In genomic region chr2:128260239-128261138, GRCh38 we compare ENCODE assay signal across 1 cellular context.
TF ChIP-seq lines count a peak whose summit lies in the region.

No MANE protein-coding gene starts in this region.

TF ChIP-seq in WTC11, 78 proteins besides CTCF, POLR2A, EP300 and RAD21 (continued from another document and continues in another):
- TF ChIP-seq, protein P1, sequence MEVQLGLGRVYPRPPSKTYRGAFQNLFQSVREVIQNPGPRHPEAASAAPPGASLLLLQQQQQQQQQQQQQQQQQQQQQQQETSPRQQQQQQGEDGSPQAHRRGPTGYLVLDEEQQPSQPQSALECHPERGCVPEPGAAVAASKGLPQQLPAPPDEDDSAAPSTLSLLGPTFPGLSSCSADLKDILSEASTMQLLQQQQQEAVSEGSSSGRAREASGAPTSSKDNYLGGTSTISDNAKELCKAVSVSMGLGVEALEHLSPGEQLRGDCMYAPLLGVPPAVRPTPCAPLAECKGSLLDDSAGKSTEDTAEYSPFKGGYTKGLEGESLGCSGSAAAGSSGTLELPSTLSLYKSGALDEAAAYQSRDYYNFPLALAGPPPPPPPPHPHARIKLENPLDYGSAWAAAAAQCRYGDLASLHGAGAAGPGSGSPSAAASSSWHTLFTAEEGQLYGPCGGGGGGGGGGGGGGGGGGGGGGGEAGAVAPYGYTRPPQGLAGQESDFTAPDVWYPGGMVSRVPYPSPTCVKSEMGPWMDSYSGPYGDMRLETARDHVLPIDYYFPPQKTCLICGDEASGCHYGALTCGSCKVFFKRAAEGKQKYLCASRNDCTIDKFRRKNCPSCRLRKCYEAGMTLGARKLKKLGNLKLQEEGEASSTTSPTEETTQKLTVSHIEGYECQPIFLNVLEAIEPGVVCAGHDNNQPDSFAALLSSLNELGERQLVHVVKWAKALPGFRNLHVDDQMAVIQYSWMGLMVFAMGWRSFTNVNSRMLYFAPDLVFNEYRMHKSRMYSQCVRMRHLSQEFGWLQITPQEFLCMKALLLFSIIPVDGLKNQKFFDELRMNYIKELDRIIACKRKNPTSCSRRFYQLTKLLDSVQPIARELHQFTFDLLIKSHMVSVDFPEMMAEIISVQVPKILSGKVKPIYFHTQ (CRISPR knock-in tag; IDR thresholded peaks at IDR 0.05), result no peak
- TF ChIP-seq CDX4 (CRISPR knock-in tag; IDR thresholded peaks at IDR 0.05; ENCODE audit: borderline replicate concordance), result no peak
- peak; percentile 91 for TF ChIP-seq ZNF423 (CRISPR knock-in tag; IDR thresholded peaks at IDR 0.05)
- TF ChIP-seq PRDM15 (CRISPR knock-in tag; IDR thresholded peaks at IDR 0.05), result no peak
- TF ChIP-seq, protein P2, sequence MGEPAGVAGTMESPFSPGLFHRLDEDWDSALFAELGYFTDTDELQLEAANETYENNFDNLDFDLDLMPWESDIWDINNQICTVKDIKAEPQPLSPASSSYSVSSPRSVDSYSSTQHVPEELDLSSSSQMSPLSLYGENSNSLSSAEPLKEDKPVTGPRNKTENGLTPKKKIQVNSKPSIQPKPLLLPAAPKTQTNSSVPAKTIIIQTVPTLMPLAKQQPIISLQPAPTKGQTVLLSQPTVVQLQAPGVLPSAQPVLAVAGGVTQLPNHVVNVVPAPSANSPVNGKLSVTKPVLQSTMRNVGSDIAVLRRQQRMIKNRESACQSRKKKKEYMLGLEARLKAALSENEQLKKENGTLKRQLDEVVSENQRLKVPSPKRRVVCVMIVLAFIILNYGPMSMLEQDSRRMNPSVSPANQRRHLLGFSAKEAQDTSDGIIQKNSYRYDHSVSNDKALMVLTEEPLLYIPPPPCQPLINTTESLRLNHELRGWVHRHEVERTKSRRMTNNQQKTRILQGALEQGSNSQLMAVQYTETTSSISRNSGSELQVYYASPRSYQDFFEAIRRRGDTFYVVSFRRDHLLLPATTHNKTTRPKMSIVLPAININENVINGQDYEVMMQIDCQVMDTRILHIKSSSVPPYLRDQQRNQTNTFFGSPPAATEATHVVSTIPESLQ (CRISPR knock-in tag; IDR thresholded peaks at IDR 0.05), result no peak
- TF ChIP-seq OVOL2 (CRISPR knock-in tag; IDR thresholded peaks at IDR 0.05; ENCODE audit: borderline replicate concordance), result no peak
- no peak for TF ChIP-seq NR3C1 (CRISPR knock-in tag; conservative IDR thresholded peaks at IDR 0.05; ENCODE audit: low read depth)
- TF ChIP-seq, protein P3, sequence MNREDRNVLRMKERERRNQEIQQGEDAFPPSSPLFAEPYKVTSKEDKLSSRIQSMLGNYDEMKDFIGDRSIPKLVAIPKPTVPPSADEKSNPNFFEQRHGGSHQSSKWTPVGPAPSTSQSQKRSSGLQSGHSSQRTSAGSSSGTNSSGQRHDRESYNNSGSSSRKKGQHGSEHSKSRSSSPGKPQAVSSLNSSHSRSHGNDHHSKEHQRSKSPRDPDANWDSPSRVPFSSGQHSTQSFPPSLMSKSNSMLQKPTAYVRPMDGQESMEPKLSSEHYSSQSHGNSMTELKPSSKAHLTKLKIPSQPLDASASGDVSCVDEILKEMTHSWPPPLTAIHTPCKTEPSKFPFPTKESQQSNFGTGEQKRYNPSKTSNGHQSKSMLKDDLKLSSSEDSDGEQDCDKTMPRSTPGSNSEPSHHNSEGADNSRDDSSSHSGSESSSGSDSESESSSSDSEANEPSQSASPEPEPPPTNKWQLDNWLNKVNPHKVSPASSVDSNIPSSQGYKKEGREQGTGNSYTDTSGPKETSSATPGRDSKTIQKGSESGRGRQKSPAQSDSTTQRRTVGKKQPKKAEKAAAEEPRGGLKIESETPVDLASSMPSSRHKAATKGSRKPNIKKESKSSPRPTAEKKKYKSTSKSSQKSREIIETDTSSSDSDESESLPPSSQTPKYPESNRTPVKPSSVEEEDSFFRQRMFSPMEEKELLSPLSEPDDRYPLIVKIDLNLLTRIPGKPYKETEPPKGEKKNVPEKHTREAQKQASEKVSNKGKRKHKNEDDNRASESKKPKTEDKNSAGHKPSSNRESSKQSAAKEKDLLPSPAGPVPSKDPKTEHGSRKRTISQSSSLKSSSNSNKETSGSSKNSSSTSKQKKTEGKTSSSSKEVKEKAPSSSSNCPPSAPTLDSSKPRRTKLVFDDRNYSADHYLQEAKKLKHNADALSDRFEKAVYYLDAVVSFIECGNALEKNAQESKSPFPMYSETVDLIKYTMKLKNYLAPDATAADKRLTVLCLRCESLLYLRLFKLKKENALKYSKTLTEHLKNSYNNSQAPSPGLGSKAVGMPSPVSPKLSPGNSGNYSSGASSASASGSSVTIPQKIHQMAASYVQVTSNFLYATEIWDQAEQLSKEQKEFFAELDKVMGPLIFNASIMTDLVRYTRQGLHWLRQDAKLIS (CRISPR knock-in tag; IDR thresholded peaks at IDR 0.05; ENCODE audit: borderline replicate concordance), result no peak
- TF ChIP-seq FOXP1 (CRISPR knock-in tag; IDR thresholded peaks at IDR 0.05; ENCODE audit: borderline replicate concordance), result no peak; the same call in 1 of the 2 replicates
- no peak for TF ChIP-seq ZBTB21 (CRISPR knock-in tag; IDR thresholded peaks at IDR 0.05; ENCODE audit: borderline replicate concordance)
- TF ChIP-seq ZNF396 (CRISPR knock-in tag; IDR thresholded peaks at IDR 0.05; ENCODE audit: borderline replicate concordance), result no peak
- TF ChIP-seq FOXK1 (CRISPR knock-in tag; IDR thresholded peaks at IDR 0.05), result no peak
- TF ChIP-seq, protein P4, sequence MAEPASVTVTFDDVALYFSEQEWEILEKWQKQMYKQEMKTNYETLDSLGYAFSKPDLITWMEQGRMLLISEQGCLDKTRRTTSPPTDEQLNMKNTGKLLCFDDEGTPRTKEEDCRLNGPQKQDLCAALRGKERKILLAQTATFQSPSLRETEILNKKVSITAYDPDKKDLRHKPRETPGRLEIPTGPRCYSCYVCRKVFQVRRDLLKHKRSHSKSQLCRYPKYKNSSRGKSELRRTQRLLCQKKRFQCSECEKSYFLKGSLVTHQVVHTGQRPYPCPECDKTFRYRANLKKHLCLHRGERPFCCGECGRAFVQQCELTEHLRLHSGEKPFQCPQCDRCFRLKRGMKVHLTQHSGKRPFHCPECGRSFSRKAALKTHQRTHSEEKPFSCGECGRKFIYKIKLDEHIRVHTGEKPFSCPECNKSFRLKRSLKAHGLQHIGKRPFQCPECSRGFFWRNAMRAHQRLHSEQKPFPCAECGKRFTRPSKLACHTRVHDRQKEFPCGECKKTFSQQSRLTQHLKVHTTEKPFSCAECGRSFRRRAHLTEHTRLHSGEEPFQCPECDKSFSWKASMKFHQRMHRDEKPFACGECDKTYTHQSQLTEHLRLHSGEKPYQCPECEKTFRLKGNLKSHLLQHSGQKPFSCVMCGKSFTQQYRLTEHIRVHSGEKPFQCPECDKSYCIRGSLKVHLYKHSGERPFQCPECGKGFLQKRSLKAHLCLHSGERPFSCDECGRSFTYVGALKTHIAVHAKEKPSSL (CRISPR knock-in tag; conservative IDR thresholded peaks at IDR 0.05), result no peak
- no peak for TF ChIP-seq JAZF1 (CRISPR knock-in tag; IDR thresholded peaks at IDR 0.05)
- TF ChIP-seq CBFB (CRISPR knock-in tag; IDR thresholded peaks at IDR 0.05; ENCODE audit: low read depth), result no peak
- no peak for TF ChIP-seq MXD4 (CRISPR knock-in tag; IDR thresholded peaks at IDR 0.05; ENCODE audit: borderline replicate concordance)
- peak; percentile 84 for TF ChIP-seq GTF2I (CRISPR knock-in tag; conservative IDR thresholded peaks at IDR 0.05)
- TF ChIP-seq NFYB (CRISPR knock-in tag; conservative IDR thresholded peaks at IDR 0.05; ENCODE audit: low read depth), result no peak
- TF ChIP-seq TCF7 (CRISPR knock-in tag; IDR thresholded peaks at IDR 0.05; ENCODE audit: low read depth), result no peak
- no peak for TF ChIP-seq NR2C2 (CRISPR knock-in tag; IDR thresholded peaks at IDR 0.05)
- no peak for TF ChIP-seq ATF1 (CRISPR knock-in tag; IDR thresholded peaks at IDR 0.05)
- TF ChIP-seq SOX15 (CRISPR knock-in tag; IDR thresholded peaks at IDR 0.05), result no peak
- no peak for TF ChIP-seq TEAD4 (CRISPR knock-in tag; IDR thresholded peaks at IDR 0.05)
- TF ChIP-seq NR1H2 (CRISPR knock-in tag; IDR thresholded peaks at IDR 0.05), result no peak
- no peak for TF ChIP-seq IRF2 (CRISPR knock-in tag; IDR thresholded peaks at IDR 0.05; ENCODE audit: borderline replicate concordance, low read depth)
- no peak for TF ChIP-seq EMX1 (CRISPR knock-in tag; IDR thresholded peaks at IDR 0.05)
- no peak for TF ChIP-seq TEAD1 (CRISPR knock-in tag; IDR thresholded peaks at IDR 0.05)
- no peak for TF ChIP-seq TP53 (CRISPR knock-in tag; IDR thresholded peaks at IDR 0.05)
- peak; percentile 53; the same call in 1 of the 2 replicates for TF ChIP-seq MAX (CRISPR knock-in tag; IDR thresholded peaks at IDR 0.05)
- 0 out of 2 replicates have a peak, but pooled peaks have one; percentile 22 for TF ChIP-seq ESRRA (CRISPR knock-in tag; IDR thresholded peaks at IDR 0.05; ENCODE audit: borderline replicate concordance)
- TF ChIP-seq IRF1 (CRISPR knock-in tag; IDR thresholded peaks at IDR 0.05), result no peak
- no peak for TF ChIP-seq HMGA2 (CRISPR knock-in tag; IDR thresholded peaks at IDR 0.05)
- TF ChIP-seq MYBL2 (CRISPR knock-in tag; IDR thresholded peaks at IDR 0.05), result no peak
- 0 out of 2 replicates have a peak, but pooled peaks have one; percentile 22 for TF ChIP-seq ARID4B (CRISPR knock-in tag; IDR thresholded peaks at IDR 0.05; ENCODE audit: borderline replicate concordance)
- TF ChIP-seq, protein P5, sequence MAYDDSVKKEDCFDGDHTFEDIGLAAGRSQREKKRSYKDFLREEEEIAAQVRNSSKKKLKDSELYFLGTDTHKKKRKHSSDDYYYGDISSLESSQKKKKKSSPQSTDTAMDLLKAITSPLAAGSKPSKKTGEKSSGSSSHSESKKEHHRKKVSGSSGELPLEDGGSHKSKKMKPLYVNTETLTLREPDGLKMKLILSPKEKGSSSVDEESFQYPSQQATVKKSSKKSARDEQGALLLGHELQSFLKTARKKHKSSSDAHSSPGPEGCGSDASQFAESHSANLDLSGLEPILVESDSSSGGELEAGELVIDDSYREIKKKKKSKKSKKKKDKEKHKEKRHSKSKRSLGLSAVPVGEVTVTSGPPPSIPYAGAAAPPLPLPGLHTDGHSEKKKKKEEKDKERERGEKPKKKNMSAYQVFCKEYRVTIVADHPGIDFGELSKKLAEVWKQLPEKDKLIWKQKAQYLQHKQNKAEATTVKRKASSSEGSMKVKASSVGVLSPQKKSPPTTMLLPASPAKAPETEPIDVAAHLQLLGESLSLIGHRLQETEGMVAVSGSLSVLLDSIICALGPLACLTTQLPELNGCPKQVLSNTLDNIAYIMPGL (CRISPR knock-in tag; IDR thresholded peaks at IDR 0.05), result no peak
